ENCODE assay signal across 8 cellular contexts in genomic region chr10:69392481-69393000, GRCh38. TPM values are rescaled to one million over a fixed set of nuclear protein-coding genes. Genes with fewer than 3 reads are reported as not detected.
DNase-seq lines count a peak whose midpoint lies in the region; ATAC-seq and TF ChIP-seq lines count a peak whose summit lies in the region.

No MANE protein-coding gene starts in this region.

- no peaks in the 10 kb centered on the region for H3K9me3 ChIP-seq in testis

- no peak overlapping the region for H3K27ac Mint-ChIP-seq in Calu3 (ENCODE audit: unreplicated experiment)
- H3K27ac Mint-ChIP-seq in activated T-helper 17 cell treated with anti-CD3 and anti-CD28 coated beads, Interleukin-2, amount 50 U/mL, for 72 hours, result peak overlapping the region; percentile 71

- no peak overlapping the region for H3K4me3 Mint-ChIP-seq in Calu3 (ENCODE audit: low read depth, unreplicated experiment)
- no peak overlapping the region for H3K4me3 Mint-ChIP-seq in activated T-helper 17 cell treated with anti-CD3 and anti-CD28 coated beads, Interleukin-2, amount 50 U/mL, for 72 hours

- TF ChIP-seq POLR2A in testis (IDR thresholded peaks at IDR 0.05), result no peak

- H3K4me3 ChIP-seq in fibroblast of villous mesenchyme (ENCODE audit: low read depth, low read length) (no peak overlapping the region), testis (no peak overlapping the region)

- peak; percentile 87 for ATAC-seq in GM21381 (IDR thresholded peaks at IDR 0.05; ENCODE audit: unreplicated experiment)
- ATAC-seq in activated T-helper 17 cell treated with anti-CD3 and anti-CD28 coated beads, Interleukin-2, amount 50 U/mL, for 72 hours (replicated peaks), result peak; percentile 93

- in situ Hi-C loops in KBM-7 (cut with MboI; ENCODE audit: low pct_unique_long_range_greater_than_20kb, low sequenced_read_pairs), result no loop called here

- no TSS peak for BruUV-seq in Calu3 (replicated peaks; lab: Mats Ljungman, UMichigan)

- CTCF ChIA-PET in Calu3 (lab: Charles Lee), result interaction anchor here (0.5 to 1.9 kb wide), 13 partner anchors 15 to 194 kb away, joined by 3 to 10 read pairs (median 4); no protein-coding TSS in a partner anchor

- TF ChIP-seq CTCF in Calu3 (IDR thresholded peaks at IDR 0.05; ENCODE audit: unreplicated experiment) (peak; percentile 97), fibroblast of villous mesenchyme (IDR thresholded peaks at IDR 0.05; ENCODE audit: insufficient read depth, low read depth, low read length) (peak; percentile 98), testis (IDR thresholded peaks at IDR 0.05) (peak; percentile 89 to 91 (median 90))

- DNase-seq in Calu3, result peak; percentile 90
- peak; percentile 83 for DNase-seq in KBM-7
- peak; percentile 79 for DNase-seq in RKO (ENCODE audit: low spot score)
- peak; percentile 85 for DNase-seq in fibroblast of villous mesenchyme (ENCODE audit: low read depth)
- DNase-seq in occipital lobe (lab: John Stamatoyannopoulos, UW), result peak; percentile 64
- peak; percentile 91 for DNase-seq in testis

- peaks cover 8% of the 10 kb centered on the region for H3K4me1 ChIP-seq in testis

- H3K4me1 Mint-ChIP-seq in Calu3 (ENCODE audit: low read depth, unreplicated experiment), result peaks cover 16% of the 10 kb centered on the region
- no peaks in the 10 kb centered on the region for H3K4me1 Mint-ChIP-seq in activated T-helper 17 cell treated with anti-CD3 and anti-CD28 coated beads, Interleukin-2, amount 50 U/mL, for 72 hours

- H3K9me3 Mint-ChIP-seq in Calu3 (ENCODE audit: low read depth, unreplicated experiment), result no peaks in the 10 kb centered on the region
- H3K9me3 Mint-ChIP-seq in activated T-helper 17 cell treated with anti-CD3 and anti-CD28 coated beads, Interleukin-2, amount 50 U/mL, for 72 hours, result no peaks in the 10 kb centered on the region

- H3K36me3 ChIP-seq in testis (ENCODE audit: low read depth, missing control alignments), result no peaks in the 10 kb centered on the region

- no peak overlapping the region for H3K27ac ChIP-seq in testis

- no peaks in the 10 kb centered on the region for H3K27me3 Mint-ChIP-seq in Calu3 (ENCODE audit: unreplicated experiment)
- no peaks in the 10 kb centered on the region for H3K27me3 Mint-ChIP-seq in activated T-helper 17 cell treated with anti-CD3 and anti-CD28 coated beads, Interleukin-2, amount 50 U/mL, for 72 hours

- intact Hi-C loops in Calu3 (cut with micrococcal nuclease; ENCODE audit: unreplicated experiment), result loop anchor here (1.0 to 10.0 kb wide), 3 partner anchors 59 to 155 kb away; no protein-coding TSS in a partner anchor
- intact Hi-C loops in testis (cut with DNase I; ENCODE audit: low total_unique reads), result loop anchor here (5.0 kb wide), 1 partner anchor 155 kb away; no protein-coding TSS in a partner anchor

- no peaks in the 10 kb centered on the region for H3K27me3 ChIP-seq in testis

- peaks cover 28% of the 10 kb centered on the region for H3K36me3 Mint-ChIP-seq in Calu3 (ENCODE audit: insufficient read depth, unreplicated experiment)
- peaks cover 99% of the 10 kb centered on the region for H3K36me3 Mint-ChIP-seq in activated T-helper 17 cell treated with anti-CD3 and anti-CD28 coated beads, Interleukin-2, amount 50 U/mL, for 72 hours (ENCODE audit: low read depth)

- 32 to 44% methylated on average over 5 to 7 of the region's 7 CpGs for WGBS in testis, 2 donors

RNA-seq across cellular contexts. Expression of gene TACR2, which starts 24.2 kb away (rescaled TPM):
- total RNA-seq in Calu3 (2022) (0.26 and 0.34 TPM in 2 replicates), fibroblast of villous mesenchyme (under 0.01 TPM in 1 of 2 replicates, not detected in the other), occipital lobe (0.47 TPM), testis (under 1 TPM; 0.74 to 0.87 TPM)
- total RNA-seq in activated T-helper 17 cell treated with anti-CD3 and anti-CD28 coated beads, Interleukin-2, amount 50 U/mL, for 72 hours, result not detected
- polyA plus RNA-seq in testis (ENCODE audit: insufficient read depth, low read depth, low replicate concordance), result 0.91 TPM

RNA-seq across cellular contexts. Expression of gene TSPAN15, which starts 58.7 kb away (rescaled TPM):
- 137 and 165 TPM in 2 replicates for total RNA-seq in Calu3 (2022)
- total RNA-seq in activated T-helper 17 cell treated with anti-CD3 and anti-CD28 coated beads, Interleukin-2, amount 50 U/mL, for 72 hours, result 10 to 100 TPM in 1 of 2 donors, 1 to 10 TPM in 1; 4.9 to 12.7 TPM
- total RNA-seq in fibroblast of villous mesenchyme, result 5.5 and 6.0 TPM in 2 replicates
- total RNA-seq in occipital lobe, result 3.1 TPM
- total RNA-seq in testis, result 10 to 100 TPM; 35.3 to 37.5 TPM
- polyA plus RNA-seq in testis (ENCODE audit: insufficient read depth, low read depth, low replicate concordance), result 29.7 TPM
